In the genomic region with DNA sequence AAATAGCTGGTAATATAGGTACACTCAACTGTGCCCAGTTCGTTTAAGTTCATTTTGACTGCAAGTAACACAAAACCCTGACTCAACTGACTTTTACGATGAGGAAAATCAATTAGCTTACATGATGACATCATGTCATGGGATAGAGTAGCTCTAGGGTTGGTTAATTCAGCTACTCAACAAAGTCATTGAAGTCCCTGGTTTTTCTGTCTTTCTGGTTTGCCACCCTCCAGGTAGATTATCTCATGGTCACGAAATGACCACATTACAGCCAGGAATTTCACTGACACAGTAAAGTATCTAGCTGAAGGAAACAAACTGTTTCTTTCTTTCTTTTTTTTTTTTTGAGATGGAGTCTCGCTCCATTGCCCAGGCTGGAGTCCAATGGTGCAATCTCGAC, we compare ENCODE assay signal across 28 cellular contexts.
"Had no signal": no experiment of that assay in that cellular context is flagged by ENCODE, and none has a peak within 500 bp of the region (broad histone marks: within the 10 kb centered on the region; RNA-seq: fewer than 3 reads in every experiment).

No MANE protein-coding gene starts in this region.

- H3K4me3 ChIP-seq: breast epithelium, heart right ventricle, ovary, smooth muscle cell, stomach, thyroid gland, upper lobe of right lung had no signal

- H3K27me3 Mint-ChIP-seq: activated CD4-positive, alpha-beta memory T cell treated with anti-CD3 and anti-CD28 coated beads for 36 hours; activated CD4-positive, alpha-beta T cell treated with anti-CD3 and anti-CD28 coated beads, Interleukin-2, amount 10 ng/mL, durations not matched to agents 24 days and 14 days; naive B cell; stimulated activated naive B cell treated with anti-CD40 and anti-IgM and Interleukin-4, amounts not matched to agents 10 μg/mL and 1 μg/mL and 100 μg/mL, for 72 hours had no signal

- FAIRE-seq: endothelial cell of umbilical vein, TTC549 had no signal

- H3K36me3 Mint-ChIP-seq: naive B cell had no signal

- H3K27ac Mint-ChIP-seq: activated CD4-positive, alpha-beta memory T cell treated with anti-CD3 and anti-CD28 coated beads for 36 hours; activated CD4-positive, alpha-beta T cell treated with anti-CD3 and anti-CD28 coated beads, Interleukin-2, amount 10 ng/mL, durations not matched to agents 24 days and 14 days; naive B cell; progenitor cell of endocrine pancreas; stimulated activated naive B cell treated with anti-CD40 and anti-IgM and Interleukin-4, amounts not matched to agents 10 μg/mL and 1 μg/mL and 100 μg/mL, for 72 hours; T-helper 1 cell treated with Interleukin-12 subunit alpha and Interleukin-12 subunit beta and Interleukin-4 antibody, amounts not matched to agents 30 μg/mL and 1 μg/mL, for 36 hours had no signal

- DNase-seq: activated CD4-positive, alpha-beta memory T cell treated with anti-CD3 and anti-CD28 coated beads for 36 hours; activated CD4-positive, alpha-beta T cell treated with anti-CD3 and anti-CD28 coated beads, Interleukin-2, amount 10 ng/mL, durations not matched to agents 24 days and 14 days; activated CD4-positive, CD25-positive, alpha-beta regulatory T cell treated with anti-CD3 and anti-CD28 coated beads, Interleukin-2, amount 50 U/mL, for 72 hours; activated CD8-positive, alpha-beta memory T cell treated with anti-CD3 and anti-CD28 coated beads, Interleukin-2, amount 50 U/mL, for 4 hours; activated gamma-delta T cell; activated naive CD4-positive, alpha-beta T cell treated with anti-CD3 and anti-CD28 coated beads, Interleukin-2, amount 50 U/mL, for 16 hours; activated T-cell treated with anti-CD3 and anti-CD28 coated beads, Interleukin-2, amount 50 U/mL, for 1 hour; amygdala; central memory CD4-positive, alpha-beta T cell; heart right ventricle; left ventricle myocardium superior; naive B cell; ovary; retina; stimulated activated CD4-positive, alpha-beta T cell treated with anti-CD3 and anti-CD28 coated beads, Interleukin-15, amount 100 ng/mL, for 24 hours; stimulated activated CD4-positive, alpha-beta T cell treated with anti-CD3 and anti-CD28 coated beads, Interleukin-2, amount 100 ng/mL, for 24 hours; stimulated activated naive B cell treated with anti-CD40 and anti-IgM and Interleukin-4, amounts not matched to agents 10 μg/mL and 1 μg/mL and 100 μg/mL, for 72 hours; stomach; T-helper 9 cell; thyroid gland; upper lobe of right lung had no signal

- H3K4me3 Mint-ChIP-seq: activated CD4-positive, alpha-beta memory T cell treated with anti-CD3 and anti-CD28 coated beads for 36 hours; naive B cell; stimulated activated naive B cell treated with anti-CD40 and anti-IgM and Interleukin-4, amounts not matched to agents 10 μg/mL and 1 μg/mL and 100 μg/mL, for 72 hours; T-helper 1 cell treated with Interleukin-12 subunit alpha and Interleukin-12 subunit beta and Interleukin-4 antibody, amounts not matched to agents 30 μg/mL and 1 μg/mL, for 36 hours had no signal

- H3K4me2 ChIP-seq: smooth muscle cell had no signal

- H3K27me3 ChIP-seq: breast epithelium, heart right ventricle, ovary, stomach, thyroid gland, upper lobe of right lung had no signal

- ATAC-seq: esophagus mucosa; heart right ventricle; left ventricle myocardium superior; stimulated activated naive B cell treated with anti-CD40 and anti-IgM and Interleukin-4, amounts not matched to agents 10 μg/mL and 1 μg/mL and 100 μg/mL, for 72 hours; upper lobe of right lung had no signal

- H3K27ac ChIP-seq: breast epithelium, heart right ventricle, ovary, stomach, thyroid gland, upper lobe of right lung had no signal

- H3K9me3 Mint-ChIP-seq: activated CD4-positive, alpha-beta memory T cell treated with anti-CD3 and anti-CD28 coated beads for 36 hours; naive B cell; stimulated activated naive B cell treated with anti-CD40 and anti-IgM and Interleukin-4, amounts not matched to agents 10 μg/mL and 1 μg/mL and 100 μg/mL, for 72 hours; T-helper 1 cell treated with Interleukin-12 subunit alpha and Interleukin-12 subunit beta and Interleukin-4 antibody, amounts not matched to agents 30 μg/mL and 1 μg/mL, for 36 hours had no signal

- H3K9me3 ChIP-seq: breast epithelium, heart right ventricle, ovary, stomach, thyroid gland, upper lobe of right lung had no signal

- H3K4me1 ChIP-seq: breast epithelium, thyroid gland had no signal

- H3K36me3 ChIP-seq: breast epithelium, heart right ventricle, ovary, stomach, thyroid gland, upper lobe of right lung had no signal
